9 cellular contexts compared by ENCODE assay signal in genomic region chr18:35415511-35416427, GRCh38. TPM values are rescaled to one million over a fixed set of nuclear protein-coding genes. Genes with fewer than 3 reads are reported as not detected.
DNase-seq lines count a peak whose midpoint lies in the region; ATAC-seq and TF ChIP-seq lines count a peak whose summit lies in the region.
"Had no signal": no experiment of that assay in that cellular context is flagged by ENCODE, and none has a peak within 500 bp of the region (broad histone marks: within the 10 kb centered on the region; RNA-seq: fewer than 3 reads in every experiment).

No MANE protein-coding gene starts in this region.

- DNase-seq in activated CD4-positive, CD25-positive, alpha-beta regulatory T cell (lab: John Stamatoyannopoulos, UW), result no peak
- peak; percentile 9 for DNase-seq in activated CD8-positive, alpha-beta T cell treated with anti-CD3 and anti-CD28 coated beads for 36 hours
- DNase-seq in putamen (ENCODE audit: low spot score) (peak; percentile 77), SHP77 treated with DMSO at 0.1 percent for 48 hours (lab: John Stamatoyannopoulos, UW) (no peak), DMS153 treated with DMSO at 0.1 percent for 48 hours (lab: John Stamatoyannopoulos, UW; ENCODE audit: unreplicated experiment) (no peak)
- DNase-seq in effector memory CD4-positive, alpha-beta T cell, result no peak
- DNase-seq: NCI-H1417 had no signal

- H3K36me3 ChIP-seq in effector memory CD4-positive, alpha-beta T cell (ENCODE audit: control insufficient read depth, insufficient read depth, low read length), result no peaks in the 10 kb centered on the region

- no peaks in the 10 kb centered on the region for H3K27me3 ChIP-seq in effector memory CD4-positive, alpha-beta T cell (replicated peaks; ENCODE audit: control insufficient read depth, insufficient read depth, low read length, poor library complexity, severe bottlenecking)

- no peaks in the 10 kb centered on the region for H3K9me3 ChIP-seq in effector memory CD4-positive, alpha-beta T cell (ENCODE audit: control insufficient read depth, low read length)

- H3K4me3 Mint-ChIP-seq in activated CD8-positive, alpha-beta T cell treated with anti-CD3 and anti-CD28 coated beads for 36 hours, result peak overlapping the region; percentile 56

- H3K27me3 Mint-ChIP-seq in activated CD8-positive, alpha-beta T cell treated with anti-CD3 and anti-CD28 coated beads for 36 hours, result peaks cover 1% of the 10 kb centered on the region

- peaks cover 13% of the 10 kb centered on the region for H3K9me3 Mint-ChIP-seq in activated CD8-positive, alpha-beta T cell treated with anti-CD3 and anti-CD28 coated beads for 36 hours

- no peaks in the 10 kb centered on the region for H3K4me1 ChIP-seq in effector memory CD4-positive, alpha-beta T cell (ENCODE audit: control insufficient read depth, insufficient read depth, low read length, poor library complexity, severe bottlenecking)

- intact Hi-C loops in activated CD8-positive, alpha-beta T cell treated with anti-CD3 and anti-CD28 coated beads for 36 hours (cut with micrococcal nuclease), result loop anchor here (2.0 to 5.0 kb wide), 2 partner anchors 71 to 162 kb away; no protein-coding TSS in a partner anchor

- CTCF ChIA-PET in activated CD8-positive, alpha-beta T cell treated with anti-CD3 and anti-CD28 coated beads for 36 hours (lab: Charles Lee), result interaction anchor here (1.7 kb wide), 1 partner anchor 29 kb away, joined by 4 read pairs; no protein-coding TSS in a partner anchor

- H3K27ac ChIP-seq in effector memory CD4-positive, alpha-beta T cell (ENCODE audit: insufficient read depth, low read length, poor library complexity, severe bottlenecking), result no peak overlapping the region

- H3K27ac Mint-ChIP-seq in activated CD8-positive, alpha-beta T cell treated with anti-CD3 and anti-CD28 coated beads for 36 hours, result peak overlapping the region; percentile 82

- peaks cover 31% of the 10 kb centered on the region for H3K4me1 Mint-ChIP-seq in activated CD8-positive, alpha-beta T cell treated with anti-CD3 and anti-CD28 coated beads for 36 hours (ENCODE audit: low read depth)

- H3K36me3 Mint-ChIP-seq in activated CD8-positive, alpha-beta T cell treated with anti-CD3 and anti-CD28 coated beads for 36 hours (ENCODE audit: low read depth), result peaks cover 5% of the 10 kb centered on the region

- POLR2A ChIA-PET in activated CD8-positive, alpha-beta T cell treated with anti-CD3 and anti-CD28 coated beads for 36 hours (lab: Charles Lee), result no interaction called here

- no peak overlapping the region for H3K4me3 ChIP-seq in effector memory CD4-positive, alpha-beta T cell (ENCODE audit: insufficient read depth, low read depth, low read length, poor library complexity, severe bottlenecking)

- TF ChIP-seq CTCF in activated CD8-positive, alpha-beta T cell treated with anti-CD3 and anti-CD28 coated beads for 36 hours (IDR thresholded peaks at IDR 0.05), result no peak

- ATAC-seq in activated CD4-positive, CD25-positive, alpha-beta regulatory T cell treated with anti-CD3 and anti-CD28 coated beads, Interleukin-2, amount 50 U/mL, for 24 hours, result peak; percentile 46 to 62
- ATAC-seq in HG03159 (IDR thresholded peaks at IDR 0.05; ENCODE audit: unreplicated experiment), result peak; percentile 39
- peak; percentile 82 for ATAC-seq in activated CD8-positive, alpha-beta T cell treated with anti-CD3 and anti-CD28 coated beads for 36 hours

RNA-seq across cellular contexts. Expression of gene ZNF396, which starts 38.6 kb away (rescaled TPM):
- under 1 TPM; 0.38 TPM for total RNA-seq in activated CD8-positive, alpha-beta T cell treated with anti-CD3 and anti-CD28 coated beads for 36 hours

Comparison
In these comparisons a context has a peak if more than half of its experiments do, and no peak if none do; other contexts are left out.
1. DNase-seq: peak in activated CD8-positive, alpha-beta T cell treated with anti-CD3 and anti-CD28 coated beads for 36 hours (single experiment) and putamen (single experiment); none in activated CD4-positive, CD25-positive, alpha-beta regulatory T cell (0 of 4), effector memory CD4-positive, alpha-beta T cell (0 of 3), SHP77 treated with DMSO at 0.1 percent for 48 hours (single experiment) and DMS153 treated with DMSO at 0.1 percent for 48 hours (single experiment).
2. Peak in every context shown above with its lines, with median percentiles within 50 percentile points of each other: ATAC-seq.